ENCODE assay signal across 31 cellular contexts in genomic region chr12:58190624-58191023, GRCh38.
"Had no signal": no experiment of that assay in that cellular context is flagged by ENCODE, and none has a peak within 500 bp of the region (broad histone marks: within the 10 kb centered on the region; RNA-seq: fewer than 3 reads in every experiment).

No MANE protein-coding gene starts in this region.

- DNase-seq: Karpas-422, Kasumi-1, KBM-7, KG1, MG63, MM.1S, MV-4-11, NCI-H1048, NCI-H1092, NCI-H1092 treated with DMSO at 0.1 percent for 48 hours, NCI-H1105, NCI-H1105 treated with DMSO at 0.1 percent for 48 hours, NCI-H1436, NCI-H1436 treated with DMSO at 0.1 percent for 48 hours, NCI-H1694, NCI-H1694 treated with DMSO at 0.1 percent for 48 hours, NCI-H187, NCI-H187 treated with DMSO at 0.1 percent for 48 hours, NCI-H1930, NCI-H2029, NCI-H2029 treated with DMSO at 0.1 percent for 48 hours, NCI-H2081, NCI-H2081 treated with DMSO at 0.1 percent for 48 hours, NCI-H2107, NCI-H2171, NCI-H2171 treated with DMSO at 0.1 percent for 48 hours, NCI-H2227 treated with DMSO at 0.1 percent for 48 hours, NCI-H226, NCI-H446, NCI-H446 treated with DMSO at 0.1 percent for 48 hours had no signal

- H3K27me3 ChIP-seq: MG63 had no signal

- H3K9ac ChIP-seq: KMS-11 had no signal

- H3K27ac ChIP-seq: KMS-11 had no signal

- H3K9me3 ChIP-seq: MG63 had no signal

- H3K4me3 ChIP-seq: MG63 had no signal

- H3K36me3 ChIP-seq: MG63 had no signal
